9 cellular contexts compared by ENCODE assay signal in the genomic region with DNA sequence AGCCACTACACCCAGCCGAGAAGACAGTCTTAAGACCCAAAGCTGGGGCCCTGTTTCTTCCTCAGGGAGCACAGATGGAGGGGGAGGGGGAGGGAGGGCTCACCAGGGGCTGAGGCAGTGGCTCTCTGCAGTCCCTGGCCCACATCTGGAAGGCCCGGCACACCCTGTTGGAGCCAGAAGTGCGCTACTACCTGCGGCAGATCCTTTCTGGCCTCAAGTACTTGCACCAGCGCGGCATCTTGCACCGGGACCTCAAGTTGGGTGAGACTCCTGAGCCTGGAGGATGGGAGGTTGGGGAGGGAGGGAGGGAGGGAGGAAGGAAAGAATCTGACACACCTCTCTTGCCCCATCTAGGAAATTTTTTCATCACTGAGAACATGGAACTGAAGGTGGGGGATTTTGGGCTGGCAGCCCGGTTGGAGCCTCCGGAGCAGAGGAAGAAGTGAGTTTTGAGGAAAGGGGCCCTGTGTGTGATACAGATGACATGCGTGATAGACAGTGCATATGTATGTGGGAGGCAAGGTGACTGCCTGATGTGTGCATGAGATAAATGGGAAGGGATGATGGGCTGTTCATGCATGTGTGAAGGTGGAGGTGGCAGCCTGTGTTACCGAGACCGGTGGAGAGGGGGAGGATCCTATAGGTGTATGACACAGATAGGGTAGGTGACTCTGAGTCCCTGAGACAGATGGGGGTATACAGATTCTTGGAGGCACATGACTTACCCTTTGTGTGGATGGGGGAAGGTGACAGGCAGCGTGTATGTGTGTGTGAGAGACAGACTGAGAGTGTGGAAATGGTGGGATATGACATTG. TPM values are rescaled to one million over a fixed set of nuclear protein-coding genes. Genes with fewer than 3 reads are reported as not detected.
DNase-seq lines count a peak whose midpoint lies in the region; ATAC-seq and TF ChIP-seq lines count a peak whose summit lies in the region.
"Had no signal": no experiment of that assay in that cellular context is flagged by ENCODE, and none has a peak within 500 bp of the region (broad histone marks: within the 10 kb centered on the region; RNA-seq: fewer than 3 reads in every experiment).

No MANE protein-coding gene starts in this region.

- H3K36me3 ChIP-seq in CD4-positive, alpha-beta memory T cell (ENCODE audit: insufficient read depth, low read length): peaks cover 33% of the 10 kb centered on the region
- H3K36me3 ChIP-seq in SU-DHL-6 (ENCODE audit: low read length) (no peaks in the 10 kb centered on the region), osteoblast (ENCODE audit: insufficient read depth, low read length) (peaks cover 45% of the 10 kb centered on the region)

- H4K20me1 ChIP-seq in SU-DHL-6 (ENCODE audit: low read depth, low read length) (no peaks in the 10 kb centered on the region), osteoblast (ENCODE audit: insufficient read depth, low read length) (peaks cover 19% of the 10 kb centered on the region)

- H2AFZ ChIP-seq in SU-DHL-6 (ENCODE audit: low read depth, low read length, severe bottlenecking): no peak overlapping the region
- H2AFZ ChIP-seq in osteoblast (ENCODE audit: low read length): no peak overlapping the region

- no peaks in the 10 kb centered on the region for H3K27me3 Mint-ChIP-seq in CD4-positive, alpha-beta memory T cell
- H3K27me3 Mint-ChIP-seq in effector memory CD8-positive, alpha-beta T cell: no peaks in the 10 kb centered on the region

- H3F3A ChIP-seq in SU-DHL-6 (ENCODE audit: insufficient read depth): peaks cover 8% of the 10 kb centered on the region; the same call in 1 of the 2 replicates

- H3K4me3 ChIP-seq in CD4-positive, alpha-beta memory T cell (ENCODE audit: low read length in 2 of 2): peak overlapping the region; percentile 77 to 83
- H3K4me3 ChIP-seq in SU-DHL-6 (ENCODE audit: insufficient read depth, low read length, poor library complexity, severe bottlenecking) (no peak overlapping the region), osteoblast (ENCODE audit: insufficient read depth, low read length) (peak overlapping the region; percentile 82)

- H3K79me2 ChIP-seq in SU-DHL-6 (ENCODE audit: insufficient read depth, low read length) (no peaks in the 10 kb centered on the region), osteoblast (ENCODE audit: insufficient read depth, low read length) (peaks cover 50% of the 10 kb centered on the region)

- peaks cover 34 to 47% of the 10 kb centered on the region in 2 donors for H3K36me3 Mint-ChIP-seq in CD4-positive, alpha-beta memory T cell
- H3K36me3 Mint-ChIP-seq in effector memory CD8-positive, alpha-beta T cell (ENCODE audit: insufficient read depth): peaks cover 71% of the 10 kb centered on the region

- CTCF ChIA-PET in CD4-positive, alpha-beta memory T cell (lab: Charles Lee; ENCODE audit: partially characterized antibody): interaction anchor here (0.7 to 13.0 kb wide), 5 partner anchors 8 to 81 kb away, joined by 3 to 174 read pairs (median 5); partner anchors contain the start of gene BTBD19

- DNase-seq in CD4-positive, alpha-beta memory T cell: peak in 4 of 5 donors; percentile 43 to 76 (median 50)
- DNase-seq in effector memory CD8-positive, alpha-beta T cell: peak in 1 of 3 experiments; percentile 38
- DNase-seq in osteoblast (ENCODE audit: insufficient read length, low spot score, missing footprints): peak; percentile 69
- DNase-seq in NCI-H2081 (lab: John Stamatoyannopoulos, UW): no peak
- DNase-seq in RKO (ENCODE audit: low spot score): no peak
- DNase-seq in medulla oblongata (ENCODE audit: extremely low spot score): no peak

- H3K4me1 ChIP-seq in CD4-positive, alpha-beta memory T cell (ENCODE audit: insufficient read depth, low read length): peaks cover 49% of the 10 kb centered on the region
- H3K4me1 ChIP-seq in osteoblast (ENCODE audit: insufficient read depth, low read length): peaks cover 31% of the 10 kb centered on the region

- H3K27ac Mint-ChIP-seq in CD4-positive, alpha-beta memory T cell: peak overlapping the region; percentile 82 to 100 (median 97)
- peak overlapping the region; percentile 99 to 100 for H3K27ac Mint-ChIP-seq in effector memory CD8-positive, alpha-beta T cell

- intact Hi-C loops in CD4-positive, alpha-beta memory T cell (cut with micrococcal nuclease): loop anchor here (1.0 to 10.0 kb wide), 5 partner anchors 8 to 886 kb away; partner anchors contain the start of genes GPBP1L1, NASP, TESK2 and TMEM69

- H3K4me3 Mint-ChIP-seq in CD4-positive, alpha-beta memory T cell: peak overlapping the region; percentile 88 to 99 (median 95)
- H3K4me3 Mint-ChIP-seq in effector memory CD8-positive, alpha-beta T cell: peak overlapping the region; percentile 97 to 98

- peak; percentile 4 for ATAC-seq in effector memory CD8-positive, alpha-beta T cell (replicated peaks)
- ATAC-seq in GM18861 (IDR thresholded peaks at IDR 0.05; ENCODE audit: unreplicated experiment): no peak

- H3K4me1 Mint-ChIP-seq in CD4-positive, alpha-beta memory T cell: peaks cover 28 to 60% (median 35%) of the 10 kb centered on the region in 4 donors
- H3K4me1 Mint-ChIP-seq in effector memory CD8-positive, alpha-beta T cell (ENCODE audit: low read depth in 2 of 2): peaks cover 23 to 26% of the 10 kb centered on the region in 2 donors

- H3K4me2 ChIP-seq in SU-DHL-6 (ENCODE audit: low read depth, low read length, poor library complexity, severe bottlenecking) (peak overlapping the region; percentile 35), osteoblast (ENCODE audit: insufficient read depth, low read length) (peak overlapping the region; percentile 93)

- H3K9me3 ChIP-seq in CD4-positive, alpha-beta memory T cell (ENCODE audit: control insufficient read depth in 1 of 2, low read length in 2 of 2): no peaks in the 10 kb centered on the region
- no peaks in the 10 kb centered on the region for H3K9me3 ChIP-seq in SU-DHL-6 (ENCODE audit: insufficient read depth, low read length)
- no peaks in the 10 kb centered on the region for H3K9me3 ChIP-seq in osteoblast (ENCODE audit: low read depth, low read length)

- peaks cover 0 to 7% (median 0%) of the 10 kb centered on the region in 8 donors for H3K9me3 Mint-ChIP-seq in CD4-positive, alpha-beta memory T cell
- no peaks in the 10 kb centered on the region for H3K9me3 Mint-ChIP-seq in effector memory CD8-positive, alpha-beta T cell

- TF ChIP-seq CTCF in SU-DHL-6 (IDR thresholded peaks at IDR 0.05; ENCODE audit: insufficient read depth, low read length, poor library complexity, severe bottlenecking) (no peak), osteoblast (IDR thresholded peaks at IDR 0.05; ENCODE audit: extremely low read depth, low read depth, low read length) (no peak)

- POLR2A ChIA-PET in CD4-positive, alpha-beta memory T cell (lab: Charles Lee; ENCODE audit: partially characterized antibody): interaction anchor here (1.1 to 18.2 kb wide), 13 partner anchors 12 to 782 kb away, joined by 3 to 1564 read pairs (median 23); partner anchors contain the start of genes BEST4, BTBD19, DYNLT4 and HECTD3

- no peaks in the 10 kb centered on the region for H3K9me2 ChIP-seq in SU-DHL-6 (replicated peaks; ENCODE audit: insufficient read depth, low read length)

- H3K27ac ChIP-seq in CD4-positive, alpha-beta memory T cell (ENCODE audit: low read depth, low read length): peak overlapping the region; percentile 96
- H3K27ac ChIP-seq in SU-DHL-6 (ENCODE audit: low read depth, low read length) (no peak overlapping the region), osteoblast (ENCODE audit: low read depth, low read length) (peak overlapping the region; percentile 66)

- H3K9ac ChIP-seq in SU-DHL-6 (ENCODE audit: low read length): peak overlapping the region; percentile 87; the same call in 1 of the 2 replicates

- no peaks in the 10 kb centered on the region for H3K27me3 ChIP-seq in CD4-positive, alpha-beta memory T cell (ENCODE audit: insufficient read depth, low read length)
- H3K27me3 ChIP-seq in SU-DHL-6 (ENCODE audit: low read length) (no peaks in the 10 kb centered on the region), osteoblast (ENCODE audit: insufficient read depth, low read length) (no peaks in the 10 kb centered on the region)

RNA-seq across cellular contexts. Expression of gene PLK3, which starts 1.5 kb away (rescaled TPM):
- total RNA-seq in CD4-positive, alpha-beta memory T cell: 100 to 1,000 TPM; 151 to 153 TPM
- 10 to 100 TPM; 37.3 to 43.7 TPM for polyA plus RNA-seq in CD4-positive, alpha-beta memory T cell
- total RNA-seq in osteoblast: 33.7 and 35.1 TPM in 2 replicates

RNA-seq across cellular contexts. Expression of gene DYNLT4, which starts 5.5 kb away (rescaled TPM):
- total RNA-seq in CD4-positive, alpha-beta memory T cell: under 1 TPM in 1 of 2 experiments, not detected in 1; 0.47 TPM
- polyA plus RNA-seq in CD4-positive, alpha-beta memory T cell: 1 to 10 TPM; 1.0 to 1.6 TPM
- total RNA-seq in osteoblast: 0.29 and 0.36 TPM in 2 replicates

RNA-seq across cellular contexts. Expression of gene BTBD19, which starts 6.6 kb away (rescaled TPM):
- 10 to 100 TPM; 14.8 to 16.8 TPM for total RNA-seq in CD4-positive, alpha-beta memory T cell
- under 1 TPM; 0.25 to 0.26 TPM for polyA plus RNA-seq in CD4-positive, alpha-beta memory T cell
- total RNA-seq in osteoblast: 21.4 and 23.6 TPM in 2 replicates

RNA-seq across cellular contexts. Expression of gene BEST4, which starts 13.7 kb away (rescaled TPM):
- 1 to 10 TPM; 1.2 to 1.6 TPM for total RNA-seq in CD4-positive, alpha-beta memory T cell
- polyA plus RNA-seq in CD4-positive, alpha-beta memory T cell: under 1 TPM in 1 of 2 donors, not detected in 1; 0.20 TPM
- under 0.01 TPM in 1 of 2 replicates, not detected in the other for total RNA-seq in osteoblast
- total RNA-seq: dermis microvascular lymphatic vessel endothelial cell had no signal

RNA-seq across cellular contexts. Expression of gene RPS8, which starts 26.4 kb away (rescaled TPM):
- 1,000 to 10,000 TPM; 2,728 to 2,811 TPM for total RNA-seq in CD4-positive, alpha-beta memory T cell
- 1,000 to 10,000 TPM in 1 of 2 donors, 100 to 1,000 TPM in 1; 778 to 1,323 TPM for polyA plus RNA-seq in CD4-positive, alpha-beta memory T cell
- 1,174 and 1,221 TPM in 2 replicates for total RNA-seq in osteoblast

Comparison
In these comparisons a context has a peak if more than half of its experiments do, and no peak if none do; other contexts are left out.
1. DNase-seq: peak in CD4-positive, alpha-beta memory T cell (4 of 5) and osteoblast (single experiment); none in NCI-H2081 (0 of 2), RKO (single experiment) and medulla oblongata (single experiment).